In genomic region chr2:173094731-173095130, GRCh38 we compare ENCODE assay signal across 26 cellular contexts.
"Had no signal": no experiment of that assay in that cellular context is flagged by ENCODE, and none has a peak within 500 bp of the region (broad histone marks: within the 10 kb centered on the region; RNA-seq: fewer than 3 reads in every experiment).

No MANE protein-coding gene starts in this region.

- H3K4me3 ChIP-seq: skin epidermis, upper lobe of left lung, vagina had no signal

- H3K27ac ChIP-seq: brain microvascular endothelial cell, parathyroid adenoma, skin epidermis, upper lobe of left lung, vagina, WERI-Rb-1 had no signal

- H3K9ac ChIP-seq: parathyroid adenoma had no signal

- H3K4me1 Mint-ChIP-seq: activated CD4-positive, alpha-beta memory T cell treated with anti-CD3 and anti-CD28 coated beads, Interleukin-2, amount 10 ng/mL, durations not matched to agents 7 days and 5 days; activated CD4-positive, alpha-beta T cell treated with anti-CD3 and anti-CD28 coated beads, Interleukin-2, amount 10 ng/mL, durations not matched to agents 7 days and 5 days had no signal

- H3K9me3 ChIP-seq: upper lobe of left lung, vagina had no signal

- H3K9me3 Mint-ChIP-seq: activated CD4-positive, alpha-beta memory T cell treated with anti-CD3 and anti-CD28 coated beads, Interleukin-2, amount 10 ng/mL, durations not matched to agents 7 days and 5 days; activated CD4-positive, alpha-beta T cell treated with anti-CD3 and anti-CD28 coated beads, Interleukin-2, amount 10 ng/mL, durations not matched to agents 7 days and 5 days; activated T-cell treated with anti-CD3 and anti-CD28 coated beads, Interleukin-2, amount 50 U/mL, for 24 hours; mesothelial cell of epicardium; naive B cell; nephron progenitor cell had no signal

- H3K27me3 Mint-ChIP-seq: activated CD4-positive, alpha-beta memory T cell treated with anti-CD3 and anti-CD28 coated beads, Interleukin-2, amount 10 ng/mL, durations not matched to agents 7 days and 5 days; activated CD4-positive, alpha-beta T cell treated with anti-CD3 and anti-CD28 coated beads, Interleukin-2, amount 10 ng/mL, durations not matched to agents 7 days and 5 days; naive B cell had no signal

- H3K4me3 Mint-ChIP-seq: activated CD4-positive, alpha-beta memory T cell treated with anti-CD3 and anti-CD28 coated beads, Interleukin-2, amount 10 ng/mL, durations not matched to agents 7 days and 5 days; activated CD4-positive, alpha-beta T cell treated with anti-CD3 and anti-CD28 coated beads, Interleukin-2, amount 10 ng/mL, durations not matched to agents 7 days and 5 days; activated T-cell treated with anti-CD3 and anti-CD28 coated beads, Interleukin-2, amount 50 U/mL, for 24 hours; mesothelial cell of epicardium; naive B cell; nephron progenitor cell had no signal

- H3K27me3 ChIP-seq: brain microvascular endothelial cell, upper lobe of left lung, vagina had no signal

- DNase-seq: activated CD4-positive, alpha-beta memory T cell treated with anti-CD3 and anti-CD28 coated beads, Interleukin-2, amount 10 ng/mL, durations not matched to agents 7 days and 5 days; activated CD4-positive, alpha-beta T cell treated with anti-CD3 and anti-CD28 coated beads, Interleukin-2, amount 10 ng/mL, durations not matched to agents 7 days and 5 days; activated CD4-positive, CD25-positive, alpha-beta regulatory T cell treated with anti-CD3 and anti-CD28 coated beads, Interleukin-2, amount 50 U/mL, for 72 hours; activated CD8-positive, alpha-beta memory T cell treated with anti-CD3 and anti-CD28 coated beads, Interleukin-2, amount 50 U/mL, for 48 hours; activated gamma-delta T cell; activated naive CD4-positive, alpha-beta T cell treated with anti-CD3 and anti-CD28 coated beads, Interleukin-2, amount 50 U/mL, for 16 hours; activated T-cell treated with anti-CD3 and anti-CD28 coated beads, Interleukin-2, amount 50 U/mL, for 24 hours; amniotic stem cell; brain microvascular endothelial cell; cortex of kidney; foreskin fibroblast; islet precursor cell; naive B cell; nephron progenitor cell; nucleus accumbens; right cardiac atrium; stimulated activated CD4-positive, alpha-beta T cell treated with anti-CD3 and anti-CD28 coated beads, Interleukin-12 subunit alpha, Interleukin-12 subunit beta, amount 100 ng/mL, for 4 hours; stimulated activated CD4-positive, alpha-beta T cell treated with anti-CD3 and anti-CD28 coated beads, Interleukin-4, amount 100 ng/mL, for 1 hour; stimulated activated naive CD8-positive, alpha-beta T cell treated with anti-CD3 and anti-CD28 coated beads, Interleukin-15, Interleukin-2, amounts not matched to agents 100 U/mL and 50 U/mL, for 24 hours; substantia nigra; upper lobe of left lung; WERI-Rb-1 had no signal

- H3K36me3 Mint-ChIP-seq: naive B cell had no signal

- H3K27ac Mint-ChIP-seq: activated CD4-positive, alpha-beta memory T cell treated with anti-CD3 and anti-CD28 coated beads, Interleukin-2, amount 10 ng/mL, durations not matched to agents 7 days and 5 days; activated CD4-positive, alpha-beta T cell treated with anti-CD3 and anti-CD28 coated beads, Interleukin-2, amount 10 ng/mL, durations not matched to agents 7 days and 5 days; activated T-cell treated with anti-CD3 and anti-CD28 coated beads, Interleukin-2, amount 50 U/mL, for 24 hours; mesothelial cell of epicardium; naive B cell; nephron progenitor cell had no signal
